ENCODE assay signal across 1 cellular context in genomic region chr10:34232481-34232880, GRCh38.
TF ChIP-seq lines count a peak whose summit lies in the region.

No MANE protein-coding gene starts in this region.

TF ChIP-seq in HepG2, 621 proteins besides CTCF, POLR2A, EP300 and RAD21 (continued from another document and continues in another):
- TF ChIP-seq, protein P1, sequence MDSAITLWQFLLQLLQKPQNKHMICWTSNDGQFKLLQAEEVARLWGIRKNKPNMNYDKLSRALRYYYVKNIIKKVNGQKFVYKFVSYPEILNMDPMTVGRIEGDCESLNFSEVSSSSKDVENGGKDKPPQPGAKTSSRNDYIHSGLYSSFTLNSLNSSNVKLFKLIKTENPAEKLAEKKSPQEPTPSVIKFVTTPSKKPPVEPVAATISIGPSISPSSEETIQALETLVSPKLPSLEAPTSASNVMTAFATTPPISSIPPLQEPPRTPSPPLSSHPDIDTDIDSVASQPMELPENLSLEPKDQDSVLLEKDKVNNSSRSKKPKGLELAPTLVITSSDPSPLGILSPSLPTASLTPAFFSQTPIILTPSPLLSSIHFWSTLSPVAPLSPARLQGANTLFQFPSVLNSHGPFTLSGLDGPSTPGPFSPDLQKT (CRISPR knock-in tag; IDR thresholded peaks at IDR 0.05; ENCODE audit: borderline replicate concordance): no peak
- TF ChIP-seq MED13 (CRISPR knock-in tag; IDR thresholded peaks at IDR 0.05) (no peak), ZBTB26 (CRISPR knock-in tag; IDR thresholded peaks at IDR 0.05; ENCODE audit: borderline replicate concordance) (no peak), ZNF503 (CRISPR knock-in tag; IDR thresholded peaks at IDR 0.05) (no peak), ZFY (CRISPR knock-in tag; IDR thresholded peaks at IDR 0.05) (no peak), IRX3 (CRISPR knock-in tag; IDR thresholded peaks at IDR 0.05; ENCODE audit: borderline replicate concordance, low read depth) (no peak), ONECUT2 (CRISPR knock-in tag; IDR thresholded peaks at IDR 0.05) (no peak), SALL1 (CRISPR knock-in tag; IDR thresholded peaks at IDR 0.05) (no peak; the same call in none of the 2 replicates), HNF4A (CRISPR knock-in tag; IDR thresholded peaks at IDR 0.05) (peak; percentile 70), SSRP1 (CRISPR knock-in tag; IDR thresholded peaks at IDR 0.05) (no peak), CENPX (CRISPR knock-in tag; IDR thresholded peaks at IDR 0.05) (no peak), ZFP36L2 (CRISPR knock-in tag; IDR thresholded peaks at IDR 0.05) (no peak), ZNF614 (CRISPR knock-in tag; IDR thresholded peaks at IDR 0.05; ENCODE audit: borderline replicate concordance) (no peak), NR2C2 (CRISPR knock-in tag; IDR thresholded peaks at IDR 0.05; ENCODE audit: borderline replicate concordance) (no peak), BHLHE40 (IDR thresholded peaks at IDR 0.05; ENCODE audit: low read length) (peak; percentile 44; the same call in 1 of the 2 replicates), KLF6 (CRISPR knock-in tag; IDR thresholded peaks at IDR 0.05) (no peak), ZNF616 (CRISPR knock-in tag; IDR thresholded peaks at IDR 0.05; ENCODE audit: low read depth) (no peak), ZNF121 (CRISPR knock-in tag; IDR thresholded peaks at IDR 0.05) (peak; percentile 57; the same call in 1 of the 2 replicates), YEATS4 (CRISPR knock-in tag; IDR thresholded peaks at IDR 0.05; ENCODE audit: borderline replicate concordance) (no peak), ZNF354B (CRISPR knock-in tag; IDR thresholded peaks at IDR 0.05) (no peak), MAFF (IDR thresholded peaks at IDR 0.05; ENCODE audit: low read depth, low read length) (no peak), SRSF9 (IDR thresholded peaks at IDR 0.05; ENCODE audit: borderline replicate concordance, insufficient read depth, low read depth, low read length, poor library complexity, severe bottlenecking) (no peak), REL (CRISPR knock-in tag; conservative IDR thresholded peaks at IDR 0.05) (no peak), ZNF672 (CRISPR knock-in tag; IDR thresholded peaks at IDR 0.05) (no peak), HNF4G (IDR thresholded peaks at IDR 0.05; ENCODE audit: borderline replicate concordance, low read depth, low read length) (peak; percentile 12; the same call in 1 of the 2 replicates), HNF4G (CRISPR knock-in tag; IDR thresholded peaks at IDR 0.05; ENCODE audit: borderline replicate concordance, low read depth) (no peak), BATF2 (CRISPR knock-in tag; IDR thresholded peaks at IDR 0.05) (no peak), ZNF20 (CRISPR knock-in tag; IDR thresholded peaks at IDR 0.05) (no peak)
- TF ChIP-seq, protein P2, sequence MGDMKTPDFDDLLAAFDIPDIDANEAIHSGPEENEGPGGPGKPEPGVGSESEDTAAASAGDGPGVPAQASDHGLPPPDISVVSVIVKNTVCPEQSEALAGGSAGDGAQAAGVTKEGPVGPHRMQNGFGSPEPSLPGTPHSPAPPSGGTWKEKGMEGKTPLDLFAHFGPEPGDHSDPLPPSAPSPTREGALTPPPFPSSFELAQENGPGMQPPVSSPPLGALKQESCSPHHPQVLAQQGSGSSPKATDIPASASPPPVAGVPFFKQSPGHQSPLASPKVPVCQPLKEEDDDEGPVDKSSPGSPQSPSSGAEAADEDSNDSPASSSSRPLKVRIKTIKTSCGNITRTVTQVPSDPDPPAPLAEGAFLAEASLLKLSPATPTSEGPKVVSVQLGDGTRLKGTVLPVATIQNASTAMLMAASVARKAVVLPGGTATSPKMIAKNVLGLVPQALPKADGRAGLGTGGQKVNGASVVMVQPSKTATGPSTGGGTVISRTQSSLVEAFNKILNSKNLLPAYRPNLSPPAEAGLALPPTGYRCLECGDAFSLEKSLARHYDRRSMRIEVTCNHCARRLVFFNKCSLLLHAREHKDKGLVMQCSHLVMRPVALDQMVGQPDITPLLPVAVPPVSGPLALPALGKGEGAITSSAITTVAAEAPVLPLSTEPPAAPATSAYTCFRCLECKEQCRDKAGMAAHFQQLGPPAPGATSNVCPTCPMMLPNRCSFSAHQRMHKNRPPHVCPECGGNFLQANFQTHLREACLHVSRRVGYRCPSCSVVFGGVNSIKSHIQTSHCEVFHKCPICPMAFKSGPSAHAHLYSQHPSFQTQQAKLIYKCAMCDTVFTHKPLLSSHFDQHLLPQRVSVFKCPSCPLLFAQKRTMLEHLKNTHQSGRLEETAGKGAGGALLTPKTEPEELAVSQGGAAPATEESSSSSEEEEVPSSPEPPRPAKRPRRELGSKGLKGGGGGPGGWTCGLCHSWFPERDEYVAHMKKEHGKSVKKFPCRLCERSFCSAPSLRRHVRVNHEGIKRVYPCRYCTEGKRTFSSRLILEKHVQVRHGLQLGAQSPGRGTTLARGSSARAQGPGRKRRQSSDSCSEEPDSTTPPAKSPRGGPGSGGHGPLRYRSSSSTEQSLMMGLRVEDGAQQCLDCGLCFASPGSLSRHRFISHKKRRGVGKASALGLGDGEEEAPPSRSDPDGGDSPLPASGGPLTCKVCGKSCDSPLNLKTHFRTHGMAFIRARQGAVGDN (CRISPR knock-in tag; IDR thresholded peaks at IDR 0.05): no peak
- TF ChIP-seq, protein P3, sequence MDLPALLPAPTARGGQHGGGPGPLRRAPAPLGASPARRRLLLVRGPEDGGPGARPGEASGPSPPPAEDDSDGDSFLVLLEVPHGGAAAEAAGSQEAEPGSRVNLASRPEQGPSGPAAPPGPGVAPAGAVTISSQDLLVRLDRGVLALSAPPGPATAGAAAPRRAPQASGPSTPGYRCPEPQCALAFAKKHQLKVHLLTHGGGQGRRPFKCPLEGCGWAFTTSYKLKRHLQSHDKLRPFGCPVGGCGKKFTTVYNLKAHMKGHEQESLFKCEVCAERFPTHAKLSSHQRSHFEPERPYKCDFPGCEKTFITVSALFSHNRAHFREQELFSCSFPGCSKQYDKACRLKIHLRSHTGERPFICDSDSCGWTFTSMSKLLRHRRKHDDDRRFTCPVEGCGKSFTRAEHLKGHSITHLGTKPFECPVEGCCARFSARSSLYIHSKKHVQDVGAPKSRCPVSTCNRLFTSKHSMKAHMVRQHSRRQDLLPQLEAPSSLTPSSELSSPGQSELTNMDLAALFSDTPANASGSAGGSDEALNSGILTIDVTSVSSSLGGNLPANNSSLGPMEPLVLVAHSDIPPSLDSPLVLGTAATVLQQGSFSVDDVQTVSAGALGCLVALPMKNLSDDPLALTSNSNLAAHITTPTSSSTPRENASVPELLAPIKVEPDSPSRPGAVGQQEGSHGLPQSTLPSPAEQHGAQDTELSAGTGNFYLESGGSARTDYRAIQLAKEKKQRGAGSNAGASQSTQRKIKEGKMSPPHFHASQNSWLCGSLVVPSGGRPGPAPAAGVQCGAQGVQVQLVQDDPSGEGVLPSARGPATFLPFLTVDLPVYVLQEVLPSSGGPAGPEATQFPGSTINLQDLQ (CRISPR knock-in tag; IDR thresholded peaks at IDR 0.05): no peak
- TF ChIP-seq, protein P4, sequence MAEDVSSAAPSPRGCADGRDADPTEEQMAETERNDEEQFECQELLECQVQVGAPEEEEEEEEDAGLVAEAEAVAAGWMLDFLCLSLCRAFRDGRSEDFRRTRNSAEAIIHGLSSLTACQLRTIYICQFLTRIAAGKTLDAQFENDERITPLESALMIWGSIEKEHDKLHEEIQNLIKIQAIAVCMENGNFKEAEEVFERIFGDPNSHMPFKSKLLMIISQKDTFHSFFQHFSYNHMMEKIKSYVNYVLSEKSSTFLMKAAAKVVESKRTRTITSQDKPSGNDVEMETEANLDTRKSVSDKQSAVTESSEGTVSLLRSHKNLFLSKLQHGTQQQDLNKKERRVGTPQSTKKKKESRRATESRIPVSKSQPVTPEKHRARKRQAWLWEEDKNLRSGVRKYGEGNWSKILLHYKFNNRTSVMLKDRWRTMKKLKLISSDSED (CRISPR knock-in tag; IDR thresholded peaks at IDR 0.05): no peak
- TF ChIP-seq, protein P5, sequence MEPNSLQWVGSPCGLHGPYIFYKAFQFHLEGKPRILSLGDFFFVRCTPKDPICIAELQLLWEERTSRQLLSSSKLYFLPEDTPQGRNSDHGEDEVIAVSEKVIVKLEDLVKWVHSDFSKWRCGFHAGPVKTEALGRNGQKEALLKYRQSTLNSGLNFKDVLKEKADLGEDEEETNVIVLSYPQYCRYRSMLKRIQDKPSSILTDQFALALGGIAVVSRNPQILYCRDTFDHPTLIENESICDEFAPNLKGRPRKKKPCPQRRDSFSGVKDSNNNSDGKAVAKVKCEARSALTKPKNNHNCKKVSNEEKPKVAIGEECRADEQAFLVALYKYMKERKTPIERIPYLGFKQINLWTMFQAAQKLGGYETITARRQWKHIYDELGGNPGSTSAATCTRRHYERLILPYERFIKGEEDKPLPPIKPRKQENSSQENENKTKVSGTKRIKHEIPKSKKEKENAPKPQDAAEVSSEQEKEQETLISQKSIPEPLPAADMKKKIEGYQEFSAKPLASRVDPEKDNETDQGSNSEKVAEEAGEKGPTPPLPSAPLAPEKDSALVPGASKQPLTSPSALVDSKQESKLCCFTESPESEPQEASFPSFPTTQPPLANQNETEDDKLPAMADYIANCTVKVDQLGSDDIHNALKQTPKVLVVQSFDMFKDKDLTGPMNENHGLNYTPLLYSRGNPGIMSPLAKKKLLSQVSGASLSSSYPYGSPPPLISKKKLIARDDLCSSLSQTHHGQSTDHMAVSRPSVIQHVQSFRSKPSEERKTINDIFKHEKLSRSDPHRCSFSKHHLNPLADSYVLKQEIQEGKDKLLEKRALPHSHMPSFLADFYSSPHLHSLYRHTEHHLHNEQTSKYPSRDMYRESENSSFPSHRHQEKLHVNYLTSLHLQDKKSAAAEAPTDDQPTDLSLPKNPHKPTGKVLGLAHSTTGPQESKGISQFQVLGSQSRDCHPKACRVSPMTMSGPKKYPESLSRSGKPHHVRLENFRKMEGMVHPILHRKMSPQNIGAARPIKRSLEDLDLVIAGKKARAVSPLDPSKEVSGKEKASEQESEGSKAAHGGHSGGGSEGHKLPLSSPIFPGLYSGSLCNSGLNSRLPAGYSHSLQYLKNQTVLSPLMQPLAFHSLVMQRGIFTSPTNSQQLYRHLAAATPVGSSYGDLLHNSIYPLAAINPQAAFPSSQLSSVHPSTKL (CRISPR knock-in tag; IDR thresholded peaks at IDR 0.05): peak; percentile 33; the same call in 1 of the 2 replicates
- TF ChIP-seq, protein P6, sequence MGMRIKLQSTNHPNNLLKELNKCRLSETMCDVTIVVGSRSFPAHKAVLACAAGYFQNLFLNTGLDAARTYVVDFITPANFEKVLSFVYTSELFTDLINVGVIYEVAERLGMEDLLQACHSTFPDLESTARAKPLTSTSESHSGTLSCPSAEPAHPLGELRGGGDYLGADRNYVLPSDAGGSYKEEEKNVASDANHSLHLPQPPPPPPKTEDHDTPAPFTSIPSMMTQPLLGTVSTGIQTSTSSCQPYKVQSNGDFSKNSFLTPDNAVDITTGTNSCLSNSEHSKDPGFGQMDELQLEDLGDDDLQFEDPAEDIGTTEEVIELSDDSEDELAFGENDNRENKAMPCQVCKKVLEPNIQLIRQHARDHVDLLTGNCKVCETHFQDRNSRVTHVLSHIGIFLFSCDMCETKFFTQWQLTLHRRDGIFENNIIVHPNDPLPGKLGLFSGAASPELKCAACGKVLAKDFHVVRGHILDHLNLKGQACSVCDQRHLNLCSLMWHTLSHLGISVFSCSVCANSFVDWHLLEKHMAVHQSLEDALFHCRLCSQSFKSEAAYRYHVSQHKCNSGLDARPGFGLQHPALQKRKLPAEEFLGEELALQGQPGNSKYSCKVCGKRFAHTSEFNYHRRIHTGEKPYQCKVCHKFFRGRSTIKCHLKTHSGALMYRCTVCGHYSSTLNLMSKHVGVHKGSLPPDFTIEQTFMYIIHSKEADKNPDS (CRISPR knock-in tag; IDR thresholded peaks at IDR 0.05): no peak
- TF ChIP-seq, protein P7, sequence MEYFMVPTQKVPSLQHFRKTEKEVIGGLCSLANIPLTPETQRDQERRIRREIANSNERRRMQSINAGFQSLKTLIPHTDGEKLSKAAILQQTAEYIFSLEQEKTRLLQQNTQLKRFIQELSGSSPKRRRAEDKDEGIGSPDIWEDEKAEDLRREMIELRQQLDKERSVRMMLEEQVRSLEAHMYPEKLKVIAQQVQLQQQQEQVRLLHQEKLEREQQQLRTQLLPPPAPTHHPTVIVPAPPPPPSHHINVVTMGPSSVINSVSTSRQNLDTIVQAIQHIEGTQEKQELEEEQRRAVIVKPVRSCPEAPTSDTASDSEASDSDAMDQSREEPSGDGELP (IDR thresholded peaks at IDR 0.05; ENCODE audit: borderline replicate concordance, low read depth): no peak
- TF ChIP-seq, protein P8, sequence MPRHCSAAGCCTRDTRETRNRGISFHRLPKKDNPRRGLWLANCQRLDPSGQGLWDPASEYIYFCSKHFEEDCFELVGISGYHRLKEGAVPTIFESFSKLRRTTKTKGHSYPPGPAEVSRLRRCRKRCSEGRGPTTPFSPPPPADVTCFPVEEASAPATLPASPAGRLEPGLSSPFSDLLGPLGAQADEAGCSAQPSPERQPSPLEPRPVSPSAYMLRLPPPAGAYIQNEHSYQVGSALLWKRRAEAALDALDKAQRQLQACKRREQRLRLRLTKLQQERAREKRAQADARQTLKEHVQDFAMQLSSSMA (CRISPR knock-in tag; IDR thresholded peaks at IDR 0.05): no peak
- TF ChIP-seq, protein P9, sequence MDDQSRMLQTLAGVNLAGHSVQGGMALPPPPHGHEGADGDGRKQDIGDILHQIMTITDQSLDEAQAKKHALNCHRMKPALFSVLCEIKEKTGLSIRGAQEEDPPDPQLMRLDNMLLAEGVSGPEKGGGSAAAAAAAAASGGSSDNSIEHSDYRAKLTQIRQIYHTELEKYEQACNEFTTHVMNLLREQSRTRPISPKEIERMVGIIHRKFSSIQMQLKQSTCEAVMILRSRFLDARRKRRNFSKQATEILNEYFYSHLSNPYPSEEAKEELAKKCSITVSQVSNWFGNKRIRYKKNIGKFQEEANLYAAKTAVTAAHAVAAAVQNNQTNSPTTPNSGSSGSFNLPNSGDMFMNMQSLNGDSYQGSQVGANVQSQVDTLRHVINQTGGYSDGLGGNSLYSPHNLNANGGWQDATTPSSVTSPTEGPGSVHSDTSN (CRISPR knock-in tag; IDR thresholded peaks at IDR 0.05; ENCODE audit: borderline replicate concordance): no peak
